ENCODE assay signal across 38 cellular contexts in genomic region chr19:8144273-8144672, GRCh38. TPM values are rescaled to one million over a fixed set of nuclear protein-coding genes. Genes with fewer than 3 reads are reported as not detected.
"Had no signal": no experiment of that assay in that cellular context is flagged by ENCODE, and none has a peak within 500 bp of the region (broad histone marks: within the 10 kb centered on the region; RNA-seq: fewer than 3 reads in every experiment).

No MANE protein-coding gene starts in this region.

- H3K9me3 ChIP-seq: adrenal gland, body of pancreas, breast epithelium had no signal

- H3K27ac ChIP-seq: adrenal gland, body of pancreas, brain microvascular endothelial cell, breast epithelium, VCaP had no signal

- FAIRE-seq: astrocyte had no signal

- H3K4me1 ChIP-seq: breast epithelium had no signal

- H3K27ac Mint-ChIP-seq: activated B cell treated with CpG ODN at 0.5 μM for 24 hours; activated CD4-positive, alpha-beta memory T cell treated with anti-CD3 and anti-CD28 coated beads for 36 hours; activated CD4-positive, alpha-beta T cell treated with anti-CD3 and anti-CD28 coated beads, Interleukin-2, amount 10 ng/mL, durations not matched to agents 24 days and 14 days; activated CD8-positive, alpha-beta T cell treated with anti-CD3 and anti-CD28 coated beads for 36 hours; activated naive CD4-positive, alpha-beta T cell treated with anti-CD3 and anti-CD28 coated beads for 36 hours; activated naive CD4-positive, alpha-beta T cell treated with anti-CD3 and anti-CD28 coated beads, Interleukin-2, amount 50 U/mL, for 72 hours; activated naive CD8-positive, alpha-beta T cell treated with anti-CD3 and anti-CD28 coated beads for 36 hours; activated T-cell treated with anti-CD3 and anti-CD28 coated beads, Interleukin-2, amount 50 U/mL, for 72 hours; activated T-helper 1 cell treated with anti-CD3 and anti-CD28 coated beads, Interleukin-12 subunit alpha, Interleukin-12 subunit beta, Interleukin-2, Interleukin-4 antibody, amounts not matched to agents 30 ng/mL and 10 ng/mL and 1 ng/mL, durations not matched to agents 14 hours and 24 hours and 36 hours; activated T-helper 17 cell treated with anti-CD3 and anti-CD28 coated beads, Interleukin-2, amount 50 U/mL, for 72 hours; T-helper 1 cell treated with Interleukin-12 subunit alpha and Interleukin-12 subunit beta and Interleukin-4 antibody, amounts not matched to agents 30 μg/mL and 1 μg/mL, for 36 hours; T-helper 2 cell treated with Interferon-gamma antibody and Interleukin-4, amounts not matched to agents 5 μg/mL and 100 μg/mL, for 36 hours had no signal

- DNase-seq: activated B cell treated with CpG ODN at 0.5 μM for 24 hours; activated CD4-positive, alpha-beta memory T cell treated with anti-CD3 and anti-CD28 coated beads for 36 hours; activated CD4-positive, alpha-beta T cell treated with anti-CD3 and anti-CD28 coated beads for 4 hours; activated CD4-positive, alpha-beta T cell treated with anti-CD3 and anti-CD28 coated beads, Interleukin-2, amount 10 ng/mL, durations not matched to agents 24 days and 14 days; activated CD4-positive, alpha-beta T cell treated with anti-CD3 and anti-CD28 coated beads, Interleukin-2, amount 50 U/mL, for 1 hour; activated CD4-positive, alpha-beta T cell treated with anti-CD3 and anti-CD28 coated beads, Interleukin-2, amount 50 U/mL, for 4 hours; activated CD4-positive, CD25-positive, alpha-beta regulatory T cell treated with anti-CD3 and anti-CD28 coated beads, Interleukin-2, amount 50 U/mL, for 72 hours; activated CD8-positive, alpha-beta memory T cell treated with anti-CD3 and anti-CD28 coated beads, Interleukin-2, amount 50 U/mL, for 4 hours; activated CD8-positive, alpha-beta T cell treated with anti-CD3 and anti-CD28 coated beads for 36 hours; activated effector memory CD4-positive, alpha-beta T cell treated with anti-CD3 and anti-CD28 coated beads, Interleukin-2, amount 50 U/mL, for 16 hours; activated gamma-delta T cell treated with Interleukin-2 at 50 U/mL for 16 hours; activated naive CD4-positive, alpha-beta T cell; activated naive CD4-positive, alpha-beta T cell treated with anti-CD3 and anti-CD28 coated beads for 36 hours; activated naive CD4-positive, alpha-beta T cell treated with anti-CD3 and anti-CD28 coated beads, Interleukin-2, amount 50 U/mL, for 16 hours; activated naive CD8-positive, alpha-beta T cell treated with anti-CD3 and anti-CD28 coated beads for 36 hours; activated T-cell treated with anti-CD3 and anti-CD28 coated beads for 4 hours; activated T-cell treated with anti-CD3 and anti-CD28 coated beads, Interleukin-2, amount 50 U/mL, for 1 hour; activated T-cell treated with anti-CD3 and anti-CD28 coated beads, Interleukin-2, amount 50 U/mL, for 4 hours; activated T-cell treated with anti-CD3 and anti-CD28 coated beads, Interleukin-2, amount 50 U/mL, for 72 hours; adrenal gland; amniotic stem cell; aorta; body of pancreas; brain microvascular endothelial cell; central memory CD4-positive, alpha-beta T cell; T-helper 1 cell; T-helper 2 cell; T-helper 9 cell had no signal

- ATAC-seq: activated CD8-positive, alpha-beta T cell treated with anti-CD3 and anti-CD28 coated beads for 36 hours; activated naive CD4-positive, alpha-beta T cell treated with anti-CD3 and anti-CD28 coated beads, Interleukin-2, amount 50 U/mL, for 72 hours; activated T-cell treated with anti-CD3 and anti-CD28 coated beads, Interleukin-2, amount 50 U/mL, for 4 hours; activated T-cell treated with anti-CD3 and anti-CD28 coated beads, Interleukin-2, amount 50 U/mL, for 72 hours; activated T-helper 17 cell treated with anti-CD3 and anti-CD28 coated beads, Interleukin-2, amount 50 U/mL, for 72 hours; body of pancreas had no signal

- H3K36me3 Mint-ChIP-seq: activated CD4-positive, alpha-beta memory T cell treated with anti-CD3 and anti-CD28 coated beads for 36 hours; activated naive CD4-positive, alpha-beta T cell treated with anti-CD3 and anti-CD28 coated beads, Interleukin-2, amount 50 U/mL, for 72 hours had no signal

- H3K4me3 ChIP-seq: adrenal gland, body of pancreas, breast epithelium had no signal

- H3K4me3 Mint-ChIP-seq: activated B cell treated with CpG ODN at 0.5 μM for 24 hours; activated CD4-positive, alpha-beta memory T cell treated with anti-CD3 and anti-CD28 coated beads for 36 hours; activated CD4-positive, alpha-beta T cell treated with anti-CD3 and anti-CD28 coated beads, Interleukin-2, amount 10 ng/mL, durations not matched to agents 24 days and 14 days; activated CD8-positive, alpha-beta T cell treated with anti-CD3 and anti-CD28 coated beads for 36 hours; activated naive CD4-positive, alpha-beta T cell treated with anti-CD3 and anti-CD28 coated beads for 36 hours; activated naive CD8-positive, alpha-beta T cell treated with anti-CD3 and anti-CD28 coated beads for 36 hours; activated T-cell treated with anti-CD3 and anti-CD28 coated beads, Interleukin-2, amount 50 U/mL, for 4 hours; activated T-cell treated with anti-CD3 and anti-CD28 coated beads, Interleukin-2, amount 50 U/mL, for 72 hours; activated T-helper 1 cell treated with anti-CD3 and anti-CD28 coated beads, Interleukin-12 subunit alpha, Interleukin-12 subunit beta, Interleukin-2, Interleukin-4 antibody, amounts not matched to agents 30 ng/mL and 10 ng/mL and 1 ng/mL, durations not matched to agents 14 hours and 24 hours and 36 hours; activated T-helper 17 cell treated with anti-CD3 and anti-CD28 coated beads, Interleukin-2, amount 50 U/mL, for 72 hours; T-helper 1 cell treated with Interleukin-12 subunit alpha and Interleukin-12 subunit beta and Interleukin-4 antibody, amounts not matched to agents 30 μg/mL and 1 μg/mL, for 36 hours; T-helper 2 cell treated with Interferon-gamma antibody and Interleukin-4, amounts not matched to agents 5 μg/mL and 100 μg/mL, for 36 hours had no signal

- H3K36me3 ChIP-seq: adrenal gland, brain microvascular endothelial cell, breast epithelium had no signal

- H3K4me1 Mint-ChIP-seq: activated T-helper 17 cell treated with anti-CD3 and anti-CD28 coated beads, Interleukin-2, amount 50 U/mL, for 72 hours had no signal

- H3K9me3 Mint-ChIP-seq: activated B cell treated with CpG ODN at 0.5 μM for 24 hours; activated CD4-positive, alpha-beta memory T cell treated with anti-CD3 and anti-CD28 coated beads for 36 hours; activated CD4-positive, alpha-beta T cell treated with anti-CD3 and anti-CD28 coated beads, Interleukin-2, amount 10 ng/mL, durations not matched to agents 24 days and 14 days; activated CD8-positive, alpha-beta T cell treated with anti-CD3 and anti-CD28 coated beads for 36 hours; activated naive CD4-positive, alpha-beta T cell treated with anti-CD3 and anti-CD28 coated beads for 36 hours; activated naive CD4-positive, alpha-beta T cell treated with anti-CD3 and anti-CD28 coated beads, Interleukin-2, amount 50 U/mL, for 72 hours; activated naive CD8-positive, alpha-beta T cell treated with anti-CD3 and anti-CD28 coated beads for 36 hours; activated T-cell treated with anti-CD3 and anti-CD28 coated beads, Interleukin-2, amount 50 U/mL, for 4 hours; activated T-cell treated with anti-CD3 and anti-CD28 coated beads, Interleukin-2, amount 50 U/mL, for 72 hours; activated T-helper 1 cell treated with anti-CD3 and anti-CD28 coated beads, Interleukin-12 subunit alpha, Interleukin-12 subunit beta, Interleukin-2, Interleukin-4 antibody, amounts not matched to agents 30 ng/mL and 10 ng/mL and 1 ng/mL, durations not matched to agents 14 hours and 24 hours and 36 hours; activated T-helper 17 cell treated with anti-CD3 and anti-CD28 coated beads, Interleukin-2, amount 50 U/mL, for 72 hours; T-helper 1 cell treated with Interleukin-12 subunit alpha and Interleukin-12 subunit beta and Interleukin-4 antibody, amounts not matched to agents 30 μg/mL and 1 μg/mL, for 36 hours; T-helper 2 cell treated with Interferon-gamma antibody and Interleukin-4, amounts not matched to agents 5 μg/mL and 100 μg/mL, for 36 hours had no signal

RNA-seq across cellular contexts. Expression of gene FBN3, which starts 5.1 kb away (rescaled TPM):
- total RNA-seq: activated B cell treated with CpG ODN at 0.5 μM for 24 hours; activated CD4-positive, alpha-beta memory T cell treated with anti-CD3 and anti-CD28 coated beads for 36 hours; activated CD4-positive, alpha-beta T cell treated with anti-CD3 and anti-CD28 coated beads, Interleukin-2, amount 10 ng/mL, durations not matched to agents 24 days and 14 days; activated CD8-positive, alpha-beta memory T cell treated with anti-CD3 and anti-CD28 coated beads for 36 hours; activated naive CD4-positive, alpha-beta T cell treated with anti-CD3 and anti-CD28 coated beads for 36 hours; activated naive CD8-positive, alpha-beta T cell treated with anti-CD3 and anti-CD28 coated beads for 36 hours; activated T-cell treated with anti-CD3 and anti-CD28 coated beads, Interleukin-2, amount 50 U/mL, for 72 hours; activated T-helper 1 cell treated with anti-CD3 and anti-CD28 coated beads, Interleukin-12 subunit alpha, Interleukin-12 subunit beta, Interleukin-2, Interleukin-4 antibody, amounts not matched to agents 30 ng/mL and 10 ng/mL and 1 ng/mL, durations not matched to agents 14 hours and 24 hours and 36 hours; aorta; cardiac septum had no signal
- polyA plus RNA-seq: aorta had no signal
